22 cellular contexts compared by ENCODE assay signal in genomic region chr7:409344-410281, GRCh38.
DNase-seq lines count a peak whose midpoint lies in the region; ATAC-seq and TF ChIP-seq lines count a peak whose summit lies in the region.
"Had no signal": no experiment of that assay in that cellular context is flagged by ENCODE, and none has a peak within 500 bp of the region (broad histone marks: within the 10 kb centered on the region; RNA-seq: fewer than 3 reads in every experiment).

No MANE protein-coding gene starts in this region.

- H3K4me1 Mint-ChIP-seq in activated B cell treated with CpG ODN at 0.5 μM for 24 hours (peaks cover 2% of the 10 kb centered on the region), neural progenitor cell (peaks cover 19% of the 10 kb centered on the region)

- H3F3A ChIP-seq in neural progenitor cell (ENCODE audit: low read depth) (no peaks in the 10 kb centered on the region), GM23248 (ENCODE audit: insufficient read depth) (no peaks in the 10 kb centered on the region)

- peaks cover 7% of the 10 kb centered on the region for H3K27me3 Mint-ChIP-seq in activated B cell treated with CpG ODN at 0.5 μM for 24 hours
- H3K27me3 Mint-ChIP-seq in neural progenitor cell (ENCODE audit: insufficient read depth, low read depth), result peaks cover 17% of the 10 kb centered on the region

- TF ChIP-seq EP300 in esophagus muscularis mucosa (IDR thresholded peaks at IDR 0.05), result no peak

- H3K36me3 Mint-ChIP-seq in activated B cell treated with CpG ODN at 0.5 μM for 24 hours (ENCODE audit: low read depth), result no peaks in the 10 kb centered on the region
- no peaks in the 10 kb centered on the region for H3K36me3 Mint-ChIP-seq in neural progenitor cell
- H3K36me3 Mint-ChIP-seq: CD4-positive, alpha-beta memory T cell; naive B cell had no signal

- 0 out of 22 replicates have a peak overlapping the region, but pooled peaks of 2 of the 11 experiments have one; percentile 14 to 30 for H3K27ac ChIP-seq in BLaER1 treated with 17β-estradiol and CSF1 and Interleukin-3, amounts not matched to agents 10 nM and 100 nM
- no peak overlapping the region for H3K27ac ChIP-seq in neural progenitor cell
- no peak overlapping the region for H3K27ac ChIP-seq in GM23248
- H3K27ac ChIP-seq in esophagus muscularis mucosa (replicated peaks in 1 of 4), result no peak overlapping the region
- H3K27ac ChIP-seq: pancreas, Peyer's patch, right lobe of liver, SK-N-MC, thyroid gland had no signal

- H3K27ac Mint-ChIP-seq in activated B cell treated with CpG ODN at 0.5 μM for 24 hours (no peak overlapping the region), neural progenitor cell (no peak overlapping the region)
- H3K27ac Mint-ChIP-seq: CD4-positive, alpha-beta memory T cell; stimulated activated naive CD8-positive, alpha-beta T cell treated with anti-CD3 and anti-CD28 coated beads, Interleukin-15, Interleukin-2, amounts not matched to agents 100 ng/mL and 50 ng/mL, for 24 hours had no signal

- H3K36me3 ChIP-seq in BLaER1 treated with 17β-estradiol and CSF1 and Interleukin-3, amounts not matched to agents 10 nM and 100 nM, result no peaks in the 10 kb centered on the region
- H3K36me3 ChIP-seq in neural progenitor cell (no peaks in the 10 kb centered on the region), GM23248 (ENCODE audit: low read depth) (no peaks in the 10 kb centered on the region), esophagus muscularis mucosa (no peaks in the 10 kb centered on the region)
- H3K36me3 ChIP-seq: pancreas, Peyer's patch, right lobe of liver, thyroid gland had no signal

- intact Hi-C loops in activated B cell treated with CpG ODN at 0.5 μM for 24 hours (cut with micrococcal nuclease) (no loop called here), esophagus muscularis mucosa (cut with DNase I) (no loop called here)

- DNase-seq in 8988T, result peak; percentile 10
- DNase-seq in activated B cell treated with CpG ODN at 0.5 μM for 24 hours, result peak; percentile 10
- peak; percentile 42 for DNase-seq in neural progenitor cell (ENCODE audit: low spot score)
- no peak for DNase-seq in GM13977 (ENCODE audit: low spot score)
- no peak for DNase-seq in GM23248
- DNase-seq in esophagus muscularis mucosa (ENCODE audit: extremely low spot score), result no peak
- DNase-seq: activated CD4-positive, alpha-beta T cell treated with anti-CD3 and anti-CD28 coated beads, Interleukin-2, amount 50 U/mL, for 4 hours; CD4-positive, alpha-beta memory T cell; cerebellar nuclear complex; glutamatergic neuron; mesendoderm; naive B cell; NCI-H510A; NK-92 treated with Interleukin-12 subunit alpha and Interleukin-12 subunit beta, amount 100 ng/mL, for 24 hours; stimulated activated CD4-positive, alpha-beta T cell treated with anti-CD3 and anti-CD28 coated beads, Interleukin-15, amount 100 ng/mL, for 24 hours; thyroid gland had no signal

- H4K20me1 ChIP-seq in BLaER1 treated with 17β-estradiol and CSF1 and Interleukin-3, amounts not matched to agents 10 nM and 100 nM, result peaks cover 0 to 11% (median 0%) of the 10 kb centered on the region in 11 experiments; a peak in 4 of 22 replicates
- H4K20me1 ChIP-seq in neural progenitor cell (ENCODE audit: low read depth), result no peaks in the 10 kb centered on the region
- H4K20me1 ChIP-seq in GM23248 (ENCODE audit: insufficient read depth), result no peaks in the 10 kb centered on the region

- no peak for ATAC-seq in activated B cell treated with CpG ODN at 0.5 μM for 24 hours (ENCODE audit: low read depth)
- ATAC-seq: pancreas had no signal

- POLR2A ChIA-PET in activated B cell treated with CpG ODN at 0.5 μM for 24 hours (lab: Charles Lee), result no interaction called here

- H3K27me3 ChIP-seq in BLaER1 treated with 17β-estradiol and CSF1 and Interleukin-3, amounts not matched to agents 10 nM and 100 nM, result peaks cover 0 to 43% (median 0%) of the 10 kb centered on the region in 11 experiments; a peak in 9 of 22 replicates
- H3K27me3 ChIP-seq in neural progenitor cell (no peaks in the 10 kb centered on the region), GM23248 (replicated peaks; ENCODE audit: insufficient read depth) (peaks cover 28% of the 10 kb centered on the region), esophagus muscularis mucosa (peaks cover 0 to 42% (median 0%) of the 10 kb centered on the region in 4 donors)
- H3K27me3 ChIP-seq: pancreas, Peyer's patch, right lobe of liver, thyroid gland had no signal

- in situ Hi-C loops in GM13977 (cut with MboI; ENCODE audit: low pct_unique_long_range_greater_than_20kb, low sequenced_read_pairs, unreplicated experiment), result no loop called here
- in situ Hi-C loops in GM23248 (cut with MboI), result no loop called here

- H2AFZ ChIP-seq in neural progenitor cell (replicated peaks), result no peak overlapping the region
- no peak overlapping the region for H2AFZ ChIP-seq in GM23248

- H3K79me2 ChIP-seq in neural progenitor cell (ENCODE audit: low read depth) (no peaks in the 10 kb centered on the region), GM23248 (ENCODE audit: insufficient read depth) (no peaks in the 10 kb centered on the region)

- WGBS in GM23248 (ENCODE audit: low coverage in 1 of 2, low lambda C conversion rate in 2 of 2, missing lambda C conversion rate in 2 of 2), 2 experiments, result 35 to 39% methylated on average over 28 to 34 of the region's 34 CpGs
- WGBS in esophagus muscularis mucosa, result 69% methylated on average over 28 of the region's 34 CpGs

- H3K9me3 Mint-ChIP-seq in activated B cell treated with CpG ODN at 0.5 μM for 24 hours (no peaks in the 10 kb centered on the region), neural progenitor cell (peaks cover 3% of the 10 kb centered on the region)
- H3K9me3 Mint-ChIP-seq: CD4-positive, alpha-beta memory T cell; stimulated activated naive CD8-positive, alpha-beta T cell treated with anti-CD3 and anti-CD28 coated beads, Interleukin-15, Interleukin-2, amounts not matched to agents 100 ng/mL and 50 ng/mL, for 24 hours had no signal

- H3K9me3 ChIP-seq in BLaER1 treated with 17β-estradiol and CSF1 and Interleukin-3, amounts not matched to agents 10 nM and 100 nM (replicated peaks in 1 of 11), result no peaks in the 10 kb centered on the region
- H3K9me3 ChIP-seq in neural progenitor cell (ENCODE audit: low read depth), result no peaks in the 10 kb centered on the region
- no peaks in the 10 kb centered on the region for H3K9me3 ChIP-seq in GM23248 (ENCODE audit: low read depth)
- no peaks in the 10 kb centered on the region for H3K9me3 ChIP-seq in esophagus muscularis mucosa
- H3K9me3 ChIP-seq: pancreas, Peyer's patch, right lobe of liver, thyroid gland had no signal

- H3K4me1 ChIP-seq in BLaER1 treated with 17β-estradiol and CSF1 and Interleukin-3, amounts not matched to agents 10 nM and 100 nM, result peaks cover 38 to 84% (median 78%) of the 10 kb centered on the region in 10 experiments
- H3K4me1 ChIP-seq in neural progenitor cell (peaks cover 24% of the 10 kb centered on the region), GM23248 (ENCODE audit: insufficient read depth) (no peaks in the 10 kb centered on the region), esophagus muscularis mucosa (no peaks in the 10 kb centered on the region)
- H3K4me1 ChIP-seq: pancreas, Peyer's patch, right lobe of liver, thyroid gland had no signal

- no peaks in the 10 kb centered on the region for H3K9me2 ChIP-seq in GM23248 (ENCODE audit: insufficient read depth)

- TF ChIP-seq POLR2A in esophagus muscularis mucosa (IDR thresholded peaks at IDR 0.05; ENCODE audit: low read depth), result no peak

- CTCF ChIA-PET in activated B cell treated with CpG ODN at 0.5 μM for 24 hours (lab: Charles Lee), result no interaction called here

- H3K4me3 Mint-ChIP-seq in activated B cell treated with CpG ODN at 0.5 μM for 24 hours (no peak overlapping the region), neural progenitor cell (no peak overlapping the region)
- H3K4me3 Mint-ChIP-seq: naive B cell; stimulated activated naive CD8-positive, alpha-beta T cell treated with anti-CD3 and anti-CD28 coated beads, Interleukin-15, Interleukin-2, amounts not matched to agents 100 ng/mL and 50 ng/mL, for 24 hours had no signal

- H3K4me2 ChIP-seq in BLaER1 treated with 17β-estradiol and CSF1 and Interleukin-3, amounts not matched to agents 10 nM and 100 nM, result peak overlapping the region; percentile 22 to 96 (median 87); a peak in 21 of 22 replicates
- H3K4me2 ChIP-seq in neural progenitor cell, result no peak overlapping the region
- H3K4me2 ChIP-seq in GM23248 (ENCODE audit: unreplicated experiment), result no peak overlapping the region

- TF ChIP-seq CTCF in activated B cell treated with CpG ODN at 0.5 μM for 24 hours (IDR thresholded peaks at IDR 0.05) (no peak), neural progenitor cell (IDR thresholded peaks at IDR 0.05) (no peak), GM13977 (IDR thresholded peaks at IDR 0.05; ENCODE audit: extremely low read depth, insufficient read depth, missing control alignments) (no peak), esophagus muscularis mucosa (IDR thresholded peaks at IDR 0.05) (no peak)

- H3K4me3 ChIP-seq in BLaER1 treated with 17β-estradiol and CSF1 and Interleukin-3, amounts not matched to agents 10 nM and 100 nM, result no peak overlapping the region; a peak in 2 of 20 replicates
- H3K4me3 ChIP-seq in neural progenitor cell (no peak overlapping the region), GM23248 (no peak overlapping the region), esophagus muscularis mucosa (no peak overlapping the region)
- H3K4me3 ChIP-seq: pancreas, Peyer's patch, right lobe of liver, SK-N-MC, thyroid gland had no signal

- H3K9ac ChIP-seq in BLaER1 treated with 17β-estradiol and CSF1 and Interleukin-3, amounts not matched to agents 10 nM and 100 nM, result peak overlapping the region in 4 of 11 experiments; percentile 12 to 50 (median 32); a peak in 5 of 22 replicates
- H3K9ac ChIP-seq in neural progenitor cell (no peak overlapping the region), GM23248 (no peak overlapping the region)

Comparison
In these comparisons a context has a peak if more than half of its experiments do, and no peak if none do; other contexts are left out.
1. DNase-seq: peak in 8988T (single experiment), activated B cell treated with CpG ODN at 0.5 μM for 24 hours (single experiment) and neural progenitor cell (single experiment); none in GM13977 (single experiment), GM23248 (single experiment) and esophagus muscularis mucosa (single experiment).
2. H3K4me2 ChIP-seq: peak in BLaER1 treated with 17β-estradiol and CSF1 and Interleukin-3, amounts not matched to agents 10 nM and 100 nM (11 of 11); none in neural progenitor cell (single experiment) and GM23248 (single experiment).